2 cellular contexts compared by ENCODE assay signal in the genomic region with DNA sequence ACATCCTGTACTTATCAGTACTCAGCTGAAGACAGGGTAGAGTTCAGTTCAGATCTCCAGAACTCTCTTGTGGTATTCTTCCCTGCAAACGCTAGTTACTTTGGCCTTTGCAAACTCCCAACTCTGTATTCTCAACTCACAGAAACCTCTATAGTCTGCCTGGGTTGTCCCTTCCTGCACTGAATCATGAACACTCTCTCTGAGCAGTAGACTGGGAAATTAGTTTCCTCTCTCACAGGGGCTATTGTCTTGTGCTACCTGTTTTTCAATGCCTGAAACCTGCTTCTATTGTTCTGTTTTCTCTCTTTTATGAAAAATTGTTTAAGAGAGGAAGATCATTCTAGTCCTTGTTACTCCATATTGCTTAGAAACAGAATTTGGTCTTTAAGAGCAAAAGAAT.
TF ChIP-seq lines count a peak whose summit lies in the region.

No MANE protein-coding gene starts in this region.

TF ChIP-seq in HepG2, 621 proteins besides CTCF, POLR2A, EP300 and RAD21 (continued from another document):
- TF ChIP-seq XRCC5 (optimal IDR thresholded peaks at IDR 0.05; ENCODE audit: low read length) = no peak
- TF ChIP-seq, protein P1, sequence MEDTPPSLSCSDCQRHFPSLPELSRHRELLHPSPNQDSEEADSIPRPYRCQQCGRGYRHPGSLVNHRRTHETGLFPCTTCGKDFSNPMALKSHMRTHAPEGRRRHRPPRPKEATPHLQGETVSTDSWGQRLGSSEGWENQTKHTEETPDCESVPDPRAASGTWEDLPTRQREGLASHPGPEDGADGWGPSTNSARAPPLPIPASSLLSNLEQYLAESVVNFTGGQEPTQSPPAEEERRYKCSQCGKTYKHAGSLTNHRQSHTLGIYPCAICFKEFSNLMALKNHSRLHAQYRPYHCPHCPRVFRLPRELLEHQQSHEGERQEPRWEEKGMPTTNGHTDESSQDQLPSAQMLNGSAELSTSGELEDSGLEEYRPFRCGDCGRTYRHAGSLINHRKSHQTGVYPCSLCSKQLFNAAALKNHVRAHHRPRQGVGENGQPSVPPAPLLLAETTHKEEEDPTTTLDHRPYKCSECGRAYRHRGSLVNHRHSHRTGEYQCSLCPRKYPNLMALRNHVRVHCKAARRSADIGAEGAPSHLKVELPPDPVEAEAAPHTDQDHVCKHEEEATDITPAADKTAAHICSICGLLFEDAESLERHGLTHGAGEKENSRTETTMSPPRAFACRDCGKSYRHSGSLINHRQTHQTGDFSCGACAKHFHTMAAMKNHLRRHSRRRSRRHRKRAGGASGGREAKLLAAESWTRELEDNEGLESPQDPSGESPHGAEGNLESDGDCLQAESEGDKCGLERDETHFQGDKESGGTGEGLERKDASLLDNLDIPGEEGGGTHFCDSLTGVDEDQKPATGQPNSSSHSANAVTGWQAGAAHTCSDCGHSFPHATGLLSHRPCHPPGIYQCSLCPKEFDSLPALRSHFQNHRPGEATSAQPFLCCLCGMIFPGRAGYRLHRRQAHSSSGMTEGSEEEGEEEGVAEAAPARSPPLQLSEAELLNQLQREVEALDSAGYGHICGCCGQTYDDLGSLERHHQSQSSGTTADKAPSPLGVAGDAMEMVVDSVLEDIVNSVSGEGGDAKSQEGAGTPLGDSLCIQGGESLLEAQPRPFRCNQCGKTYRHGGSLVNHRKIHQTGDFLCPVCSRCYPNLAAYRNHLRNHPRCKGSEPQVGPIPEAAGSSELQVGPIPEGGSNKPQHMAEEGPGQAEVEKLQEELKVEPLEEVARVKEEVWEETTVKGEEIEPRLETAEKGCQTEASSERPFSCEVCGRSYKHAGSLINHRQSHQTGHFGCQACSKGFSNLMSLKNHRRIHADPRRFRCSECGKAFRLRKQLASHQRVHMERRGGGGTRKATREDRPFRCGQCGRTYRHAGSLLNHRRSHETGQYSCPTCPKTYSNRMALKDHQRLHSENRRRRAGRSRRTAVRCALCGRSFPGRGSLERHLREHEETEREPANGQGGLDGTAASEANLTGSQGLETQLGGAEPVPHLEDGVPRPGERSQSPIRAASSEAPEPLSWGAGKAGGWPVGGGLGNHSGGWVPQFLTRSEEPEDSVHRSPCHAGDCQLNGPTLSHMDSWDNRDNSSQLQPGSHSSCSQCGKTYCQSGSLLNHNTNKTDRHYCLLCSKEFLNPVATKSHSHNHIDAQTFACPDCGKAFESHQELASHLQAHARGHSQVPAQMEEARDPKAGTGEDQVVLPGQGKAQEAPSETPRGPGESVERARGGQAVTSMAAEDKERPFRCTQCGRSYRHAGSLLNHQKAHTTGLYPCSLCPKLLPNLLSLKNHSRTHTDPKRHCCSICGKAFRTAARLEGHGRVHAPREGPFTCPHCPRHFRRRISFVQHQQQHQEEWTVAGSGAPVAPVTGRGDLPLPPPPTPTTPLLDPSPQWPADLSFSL (CRISPR knock-in tag; IDR thresholded peaks at IDR 0.05) = no peak
- TF ChIP-seq SNAPC2 (CRISPR knock-in tag; IDR thresholded peaks at IDR 0.05) = no peak
- no peak for TF ChIP-seq EEA1 (CRISPR knock-in tag; IDR thresholded peaks at IDR 0.05; ENCODE audit: borderline replicate concordance)
- TF ChIP-seq ZNF501 (CRISPR knock-in tag; IDR thresholded peaks at IDR 0.05) = no peak
- TF ChIP-seq KDM5B (CRISPR knock-in tag; IDR thresholded peaks at IDR 0.05; ENCODE audit: borderline replicate concordance) = no peak
- TF ChIP-seq ZFYVE20 (CRISPR knock-in tag; IDR thresholded peaks at IDR 0.05; ENCODE audit: borderline replicate concordance, low read depth) = no peak
- no peak for TF ChIP-seq ZNF569 (CRISPR knock-in tag; IDR thresholded peaks at IDR 0.05; ENCODE audit: borderline replicate concordance)
- TF ChIP-seq ZNF670 (CRISPR knock-in tag; IDR thresholded peaks at IDR 0.05; ENCODE audit: borderline replicate concordance) = no peak
TF ChIP-seq in HepG2: peak in this region for 0.

TF ChIP-seq in K562, 482 proteins besides CTCF, POLR2A, EP300 and RAD21 (continued from another document):
- TF ChIP-seq, protein P2, sequence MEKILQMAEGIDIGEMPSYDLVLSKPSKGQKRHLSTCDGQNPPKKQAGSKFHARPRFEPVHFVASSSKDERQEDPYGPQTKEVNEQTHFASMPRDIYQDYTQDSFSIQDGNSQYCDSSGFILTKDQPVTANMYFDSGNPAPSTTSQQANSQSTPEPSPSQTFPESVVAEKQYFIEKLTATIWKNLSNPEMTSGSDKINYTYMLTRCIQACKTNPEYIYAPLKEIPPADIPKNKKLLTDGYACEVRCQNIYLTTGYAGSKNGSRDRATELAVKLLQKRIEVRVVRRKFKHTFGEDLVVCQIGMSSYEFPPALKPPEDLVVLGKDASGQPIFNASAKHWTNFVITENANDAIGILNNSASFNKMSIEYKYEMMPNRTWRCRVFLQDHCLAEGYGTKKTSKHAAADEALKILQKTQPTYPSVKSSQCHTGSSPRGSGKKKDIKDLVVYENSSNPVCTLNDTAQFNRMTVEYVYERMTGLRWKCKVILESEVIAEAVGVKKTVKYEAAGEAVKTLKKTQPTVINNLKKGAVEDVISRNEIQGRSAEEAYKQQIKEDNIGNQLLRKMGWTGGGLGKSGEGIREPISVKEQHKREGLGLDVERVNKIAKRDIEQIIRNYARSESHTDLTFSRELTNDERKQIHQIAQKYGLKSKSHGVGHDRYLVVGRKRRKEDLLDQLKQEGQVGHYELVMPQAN (IDR thresholded peaks at IDR 0.05; ENCODE audit: borderline replicate concordance) = no peak
- TF ChIP-seq TSC22D4 (tag; IDR thresholded peaks at IDR 0.05) (no peak), PTBP1 (IDR thresholded peaks at IDR 0.05; ENCODE audit: low read depth, low read length) (no peak), HDAC2 (IDR thresholded peaks at IDR 0.05) (no peak), RAD51 (IDR thresholded peaks at IDR 0.05; ENCODE audit: borderline replicate concordance, low read depth) (no peak), MCM3 (IDR thresholded peaks at IDR 0.05) (no peak), KDM1A (IDR thresholded peaks at IDR 0.05) (no peak), ZNF561 (CRISPR knock-in tag; conservative IDR thresholded peaks at IDR 0.05) (no peak), ZBTB17 (CRISPR knock-in tag; IDR thresholded peaks at IDR 0.05) (no peak), NR3C1 (CRISPR knock-in tag; IDR thresholded peaks at IDR 0.05) (no peak), CBFA2T3 (IDR thresholded peaks at IDR 0.05) (no peak), CBFA2T2 (conservative IDR thresholded peaks at IDR 0.05) (no peak), ZNF212 (CRISPR knock-in tag; IDR thresholded peaks at IDR 0.05) (no peak), TCF7 (IDR thresholded peaks at IDR 0.05; ENCODE audit: borderline replicate concordance) (no peak), MAFK (IDR thresholded peaks at IDR 0.05; ENCODE audit: low read length) (no peak)
- TF ChIP-seq, protein P3, sequence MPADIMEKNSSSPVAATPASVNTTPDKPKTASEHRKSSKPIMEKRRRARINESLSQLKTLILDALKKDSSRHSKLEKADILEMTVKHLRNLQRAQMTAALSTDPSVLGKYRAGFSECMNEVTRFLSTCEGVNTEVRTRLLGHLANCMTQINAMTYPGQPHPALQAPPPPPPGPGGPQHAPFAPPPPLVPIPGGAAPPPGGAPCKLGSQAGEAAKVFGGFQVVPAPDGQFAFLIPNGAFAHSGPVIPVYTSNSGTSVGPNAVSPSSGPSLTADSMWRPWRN (IDR thresholded peaks at IDR 0.05; ENCODE audit: low read depth) = no peak
- TF ChIP-seq, protein P4, sequence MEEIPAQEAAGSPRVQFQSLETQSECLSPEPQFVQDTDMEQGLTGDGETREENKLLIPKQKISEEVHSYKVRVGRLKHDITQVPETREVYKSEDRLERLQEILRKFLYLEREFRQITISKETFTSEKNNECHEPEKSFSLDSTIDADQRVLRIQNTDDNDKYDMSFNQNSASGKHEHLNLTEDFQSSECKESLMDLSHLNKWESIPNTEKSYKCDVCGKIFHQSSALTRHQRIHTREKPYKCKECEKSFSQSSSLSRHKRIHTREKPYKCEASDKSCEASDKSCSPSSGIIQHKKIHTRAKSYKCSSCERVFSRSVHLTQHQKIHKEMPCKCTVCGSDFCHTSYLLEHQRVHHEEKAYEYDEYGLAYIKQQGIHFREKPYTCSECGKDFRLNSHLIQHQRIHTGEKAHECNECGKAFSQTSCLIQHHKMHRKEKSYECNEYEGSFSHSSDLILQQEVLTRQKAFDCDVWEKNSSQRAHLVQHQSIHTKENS (CRISPR knock-in tag; IDR thresholded peaks at IDR 0.05) = no peak
